32 cellular contexts compared by ENCODE assay signal in genomic region chr3:78895528-78895927, GRCh38.
DNase-seq lines count a peak whose midpoint lies in the region; ATAC-seq and TF ChIP-seq lines count a peak whose summit lies in the region.
"Had no signal": no experiment of that assay in that cellular context is flagged by ENCODE, and none has a peak within 500 bp of the region (broad histone marks: within the 10 kb centered on the region; RNA-seq: fewer than 3 reads in every experiment).

No MANE protein-coding gene starts in this region.

- in situ Hi-C loops in astrocyte of the spinal cord (cut with HindIII; ENCODE audit: low sequenced_read_pairs) = no loop called here

- H3K4me3 ChIP-seq in AG10803 (ENCODE audit: low read length) (no peak overlapping the region), astrocyte of the spinal cord (ENCODE audit: low read depth, low read length) (no peak overlapping the region), fibroblast of the aortic adventitia (ENCODE audit: low read depth, low read length) (no peak overlapping the region)
- H3K4me3 ChIP-seq: A549, breast epithelium, colonic mucosa, gastroesophageal sphincter, thoracic aorta, uterus had no signal

- ATAC-seq in GM18519 (IDR thresholded peaks at IDR 0.05; ENCODE audit: low FRiP score, unreplicated experiment) = no peak
- ATAC-seq: A549; gastroesophageal sphincter; HepG2; left lobe of liver; stimulated activated naive CD8-positive, alpha-beta T cell treated with anti-CD3 and anti-CD28 coated beads, Interleukin-15, Interleukin-2, amounts not matched to agents 100 U/mL and 50 U/mL, for 24 hours had no signal

- DNase-seq in AG10803 (ENCODE audit: low read depth) (peak; percentile 58), HCEC 1CT (peak; percentile 30), astrocyte of the spinal cord (ENCODE audit: low read depth, low spot score) (peak; percentile 47), fibroblast of the aortic adventitia (ENCODE audit: low read depth) (peak; percentile 49), NCI-H1417 (lab: John Stamatoyannopoulos, UW) (no peak), KG1 (lab: John Stamatoyannopoulos, UW) (no peak)
- no peak for DNase-seq in NK-92 treated with Interleukin-12 subunit alpha and Interleukin-12 subunit beta, amount 100 ng/mL, for 24 hours (lab: John Stamatoyannopoulos, UW)
- DNase-seq: activated CD4-positive, alpha-beta T cell treated with anti-CD3 and anti-CD28 coated beads, Interleukin-2, amount 10 ng/mL, durations not matched to agents 24 days and 14 days; activated gamma-delta T cell; activated T-cell treated with anti-CD3 and anti-CD28 coated beads, Interleukin-2, amount 50 U/mL, for 24 hours; C1 segment of cervical spinal cord; Caco-2; colonic mucosa; DMS79; effector memory CD4-positive, alpha-beta T cell; erythroblast; immature natural killer cell; Kasumi-1; mesendoderm; NCI-H1694 treated with DMSO at 0.1 percent for 48 hours; NCI-H2171 treated with DMSO at 0.1 percent for 48 hours; NCI-H524; SHP77; stimulated activated naive CD8-positive, alpha-beta T cell treated with anti-CD3 and anti-CD28 coated beads, Interleukin-15, Interleukin-2, amounts not matched to agents 100 U/mL and 50 U/mL, for 24 hours; uterus had no signal

- TF ChIP-seq CTCF in AG10803 (conservative IDR thresholded peaks at IDR 0.05; ENCODE audit: low read length) (no peak), astrocyte of the spinal cord (IDR thresholded peaks at IDR 0.05; ENCODE audit: low read depth, low read length) (no peak), fibroblast of the aortic adventitia (IDR thresholded peaks at IDR 0.05; ENCODE audit: insufficient read depth, low read length) (no peak)

Comparison
In these comparisons a context has a peak if more than half of its experiments do, and no peak if none do; other contexts are left out.
1. DNase-seq: peak in AG10803 (single experiment), HCEC 1CT (single experiment), astrocyte of the spinal cord (single experiment) and fibroblast of the aortic adventitia (single experiment); none in NK-92 treated with Interleukin-12 subunit alpha and Interleukin-12 subunit beta, amount 100 ng/mL, for 24 hours (single experiment), NCI-H1417 (0 of 3) and KG1 (single experiment).